In the genomic region with DNA sequence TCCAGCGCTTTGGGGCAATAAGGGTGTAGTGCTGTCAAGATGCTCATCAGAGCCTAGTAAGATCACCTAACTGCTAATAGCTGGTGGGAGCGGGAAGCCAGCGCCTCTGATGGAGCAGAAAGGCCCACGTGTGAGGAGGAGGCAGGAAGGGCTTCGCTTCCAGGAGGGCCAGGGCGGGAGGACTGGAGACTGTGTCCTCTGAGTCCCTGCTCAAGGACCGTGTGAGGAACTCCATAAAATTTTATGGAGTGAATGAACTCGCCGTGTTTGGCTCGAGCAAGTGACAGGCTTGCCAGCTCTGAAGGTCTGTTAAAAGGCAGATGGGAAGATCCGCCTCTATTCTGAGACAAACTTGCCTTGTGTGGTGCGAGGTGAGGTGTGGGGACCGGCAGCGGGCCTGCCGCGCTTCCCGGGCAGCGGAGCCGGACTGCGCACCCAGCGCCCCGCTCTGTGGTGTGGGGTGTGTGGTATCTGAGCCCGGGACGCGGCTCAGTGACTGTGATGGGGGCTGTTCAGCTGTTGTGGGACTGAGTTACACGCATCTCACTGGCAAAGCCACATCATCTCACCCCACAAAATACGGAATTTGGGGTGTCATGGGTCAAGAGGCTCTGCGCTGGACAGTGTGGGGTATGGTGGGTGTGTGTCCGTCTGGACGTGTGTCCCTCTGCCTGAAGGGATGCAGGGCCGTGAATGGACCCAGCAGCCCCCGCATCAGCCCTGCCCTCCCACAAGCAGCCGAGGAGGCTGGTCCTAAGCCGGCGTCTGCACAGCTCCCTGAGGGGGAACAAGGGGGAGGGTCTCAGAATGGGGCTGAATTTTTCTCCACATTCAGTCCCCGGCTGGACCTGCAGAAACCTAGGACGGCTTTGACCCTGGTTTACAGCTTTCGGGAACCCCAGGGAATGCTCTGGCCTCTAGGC, we compare ENCODE assay signal across 23 cellular contexts.
A peak's percentile ranks its signal among the peaks of the same experiment; 100 is the strongest.
DNase-seq lines count a peak whose midpoint lies in the region; ATAC-seq and TF ChIP-seq lines count a peak whose summit lies in the region.
"Had no signal": no experiment of that assay in that cellular context is flagged by ENCODE, and none has a peak within 500 bp of the region (broad histone marks: within the 10 kb centered on the region; RNA-seq: fewer than 3 reads in every experiment).

No MANE protein-coding gene starts in this region.

- H3K27me3 ChIP-seq in testis: no peaks in the 10 kb centered on the region
- H3K27me3 ChIP-seq: brain microvascular endothelial cell had no signal

- no peak overlapping the region for H3K4me3 Mint-ChIP-seq in activated T-cell treated with anti-CD3 and anti-CD28 coated beads, Interleukin-2, amount 50 U/mL, for 24 hours
- H3K4me3 Mint-ChIP-seq: activated CD4-positive, alpha-beta T cell treated with anti-CD3 and anti-CD28 coated beads, Interleukin-2, amount 10 ng/mL, durations not matched to agents 24 days and 14 days; activated naive CD8-positive, alpha-beta T cell treated with anti-CD3 and anti-CD28 coated beads, Interleukin-2, amount 10 ng/mL, durations not matched to agents 7 days and 5 days; activated T-helper 1 cell treated with anti-CD3 and anti-CD28 coated beads, Interleukin-12 subunit alpha, Interleukin-12 subunit beta, Interleukin-2, Interleukin-4 antibody, amounts not matched to agents 30 ng/mL and 10 ng/mL and 1 ng/mL, durations not matched to agents 14 hours and 24 hours and 36 hours; naive B cell had no signal

- peaks cover 13% of the 10 kb centered on the region for H3K4me1 ChIP-seq in testis
- H3K4me1 ChIP-seq: SJSA1 had no signal

- no peaks in the 10 kb centered on the region for H3K27me3 Mint-ChIP-seq in activated T-cell treated with anti-CD3 and anti-CD28 coated beads, Interleukin-2, amount 50 U/mL, for 24 hours

- no peak for TF ChIP-seq CTCF in testis (IDR thresholded peaks at IDR 0.05)

- 70 to 77% methylated on average over 5 to 38 of the region's 38 CpGs for WGBS in testis, 2 donors

- H3K27ac Mint-ChIP-seq in activated T-cell treated with anti-CD3 and anti-CD28 coated beads, Interleukin-2, amount 50 U/mL, for 24 hours: no peak overlapping the region
- H3K27ac Mint-ChIP-seq: activated CD4-positive, alpha-beta T cell treated with anti-CD3 and anti-CD28 coated beads, Interleukin-2, amount 10 ng/mL, durations not matched to agents 24 days and 14 days; activated naive CD8-positive, alpha-beta T cell treated with anti-CD3 and anti-CD28 coated beads, Interleukin-2, amount 10 ng/mL, durations not matched to agents 7 days and 5 days; activated T-helper 1 cell treated with anti-CD3 and anti-CD28 coated beads, Interleukin-12 subunit alpha, Interleukin-12 subunit beta, Interleukin-2, Interleukin-4 antibody, amounts not matched to agents 30 ng/mL and 10 ng/mL and 1 ng/mL, durations not matched to agents 14 hours and 24 hours and 36 hours had no signal

- no peaks in the 10 kb centered on the region for H3K36me3 Mint-ChIP-seq in activated T-cell treated with anti-CD3 and anti-CD28 coated beads, Interleukin-2, amount 50 U/mL, for 24 hours (ENCODE audit: low read depth)
- H3K36me3 Mint-ChIP-seq: activated naive CD8-positive, alpha-beta T cell treated with anti-CD3 and anti-CD28 coated beads, Interleukin-2, amount 10 ng/mL, durations not matched to agents 7 days and 5 days; naive B cell had no signal

- no peak for ATAC-seq in GM19395 (IDR thresholded peaks at IDR 0.05; ENCODE audit: unreplicated experiment)
- ATAC-seq in HG03280 (IDR thresholded peaks at IDR 0.05; ENCODE audit: unreplicated experiment): no peak
- ATAC-seq: GM12878 had no signal

- H3K4me1 Mint-ChIP-seq in activated T-cell treated with anti-CD3 and anti-CD28 coated beads, Interleukin-2, amount 50 U/mL, for 24 hours (ENCODE audit: low read depth): no peaks in the 10 kb centered on the region
- H3K4me1 Mint-ChIP-seq: activated CD4-positive, alpha-beta T cell treated with anti-CD3 and anti-CD28 coated beads, Interleukin-2, amount 10 ng/mL, durations not matched to agents 24 days and 14 days; activated naive CD8-positive, alpha-beta T cell treated with anti-CD3 and anti-CD28 coated beads, Interleukin-2, amount 10 ng/mL, durations not matched to agents 7 days and 5 days; naive B cell had no signal

- TF ChIP-seq POLR2A in testis (IDR thresholded peaks at IDR 0.05): no peak

- no peaks in the 10 kb centered on the region for H3K9me3 Mint-ChIP-seq in activated T-cell treated with anti-CD3 and anti-CD28 coated beads, Interleukin-2, amount 50 U/mL, for 24 hours
- H3K9me3 Mint-ChIP-seq: activated CD4-positive, alpha-beta T cell treated with anti-CD3 and anti-CD28 coated beads, Interleukin-2, amount 10 ng/mL, durations not matched to agents 24 days and 14 days; activated naive CD8-positive, alpha-beta T cell treated with anti-CD3 and anti-CD28 coated beads, Interleukin-2, amount 10 ng/mL, durations not matched to agents 7 days and 5 days; activated T-helper 1 cell treated with anti-CD3 and anti-CD28 coated beads, Interleukin-12 subunit alpha, Interleukin-12 subunit beta, Interleukin-2, Interleukin-4 antibody, amounts not matched to agents 30 ng/mL and 10 ng/mL and 1 ng/mL, durations not matched to agents 14 hours and 24 hours and 36 hours; naive B cell had no signal

- no peaks in the 10 kb centered on the region for H3K36me3 ChIP-seq in testis (ENCODE audit: low read depth, missing control alignments)
- H3K36me3 ChIP-seq: brain microvascular endothelial cell, SJSA1 had no signal

- peak; percentile 20 for DNase-seq in activated T-cell treated with anti-CD3 and anti-CD28 coated beads, Interleukin-2, amount 50 U/mL, for 24 hours
- DNase-seq in activated T-cell treated with anti-CD3 and anti-CD28 coated beads for 4 hours: no peak
- peak; percentile 95 for DNase-seq in NCI-H446 treated with DMSO at 0.1 percent for 48 hours (lab: John Stamatoyannopoulos, UW)
- peak; percentile 95 for DNase-seq in left kidney (ENCODE audit: low read depth, low spot score)
- DNase-seq in testis: peak; percentile 13
- DNase-seq in NCI-H82 (lab: John Stamatoyannopoulos, UW): no peak
- DNase-seq: activated CD4-positive, alpha-beta T cell treated with anti-CD3 and anti-CD28 coated beads, Interleukin-2, amount 10 ng/mL, durations not matched to agents 24 days and 14 days; activated naive CD8-positive, alpha-beta T cell treated with anti-CD3 and anti-CD28 coated beads, Interleukin-2, amount 10 ng/mL, durations not matched to agents 7 days and 5 days; brain microvascular endothelial cell; dermis blood vessel endothelial cell; MM.1S; naive B cell; NCI-H2029; NCI-H524 treated with DMSO at 0.1 percent for 48 hours; stimulated activated CD4-positive, alpha-beta T cell treated with anti-CD3 and anti-CD28 coated beads, Interleukin-15, amount 100 ng/mL, for 24 hours; stimulated activated naive CD4-positive, alpha-beta T cell treated with Interleukin-2 at 50 U/mL for 16 hours; T1000 had no signal

- intact Hi-C loops in testis (cut with DNase I; ENCODE audit: low total_unique reads): no loop called here

- no peaks in the 10 kb centered on the region for H3K9me3 ChIP-seq in testis
- H3K9me3 ChIP-seq: SJSA1 had no signal

- no peak overlapping the region for H3K27ac ChIP-seq in testis
- H3K27ac ChIP-seq: brain microvascular endothelial cell, SJSA1 had no signal

- H3K4me3 ChIP-seq in testis: no peak overlapping the region
- H3K4me3 ChIP-seq: GM12878, lung, SJSA1 had no signal

Comparison
In these comparisons a context has a peak if more than half of its experiments do, and no peak if none do; other contexts are left out.
1. DNase-seq: peak in activated T-cell treated with anti-CD3 and anti-CD28 coated beads, Interleukin-2, amount 50 U/mL, for 24 hours (single experiment), NCI-H446 treated with DMSO at 0.1 percent for 48 hours (single experiment), left kidney (single experiment) and testis (single experiment); none in activated T-cell treated with anti-CD3 and anti-CD28 coated beads for 4 hours (single experiment) and NCI-H82 (single experiment).